Comparison of ENCODE assay signal across 11 cellular contexts in genomic region chr9:127963359-127964064, GRCh38. TPM values are rescaled to one million over a fixed set of nuclear protein-coding genes. Genes with fewer than 3 reads are reported as not detected.
DNase-seq lines count a peak whose midpoint lies in the region; ATAC-seq and TF ChIP-seq lines count a peak whose summit lies in the region.
"Had no signal": no experiment of that assay in that cellular context is flagged by ENCODE, and none has a peak within 500 bp of the region (broad histone marks: within the 10 kb centered on the region; RNA-seq: fewer than 3 reads in every experiment).

No MANE protein-coding gene starts in this region.

- CTCF ChIA-PET in HCT116 (lab: Charles Lee) = interaction anchor here (0.6 to 1.1 kb wide), 2 partner anchors 20 to 457 kb away, joined by 3 read pairs; partner anchors contain the start of gene CERCAM

- H3K27me3 Mint-ChIP-seq in brain (peaks cover 4% of the 10 kb centered on the region), neural crest cell (ENCODE audit: low read depth) (no peaks in the 10 kb centered on the region)

- no peak for TF ChIP-seq RAD21 in HCT116 (IDR thresholded peaks at IDR 0.05; ENCODE audit: low read depth)

- H3K4me3 Mint-ChIP-seq in brain (no peak overlapping the region), neural crest cell (no peak overlapping the region)

- peak overlapping the region; percentile 32 for H3K4me2 ChIP-seq in HCT116 (ENCODE audit: low read length)

- no peaks in the 10 kb centered on the region for H3K36me3 ChIP-seq in HCT116 (ENCODE audit: control insufficient read depth in 1 of 2, insufficient read depth in 2 of 2, low read length in 2 of 2)
- H3K36me3 ChIP-seq: left lung had no signal

- peaks cover 91% of the 10 kb centered on the region for H3K4me1 Mint-ChIP-seq in brain
- H3K4me1 Mint-ChIP-seq in neural crest cell = peaks cover 32% of the 10 kb centered on the region

- TF ChIP-seq POLR2A in HCT116 (IDR thresholded peaks at IDR 0.05; ENCODE audit: borderline replicate concordance, extremely low read depth, insufficient read depth, insufficient read length) = no peak

- no peaks in the 10 kb centered on the region for H3K27me3 ChIP-seq in HCT116 (ENCODE audit: insufficient read depth, low read length)
- H3K27me3 ChIP-seq: left lung had no signal

- no peaks in the 10 kb centered on the region for H3K9me2 ChIP-seq in HCT116 (ENCODE audit: insufficient read depth)

- H3K4me1 ChIP-seq in HCT116 (ENCODE audit: control insufficient read depth in 1 of 2, insufficient read depth in 2 of 2, low read length in 2 of 2) = peaks cover 78 to 83% of the 10 kb centered on the region in 2 experiments

- H4K20me1 ChIP-seq in HCT116 (ENCODE audit: insufficient read depth) = no peaks in the 10 kb centered on the region

- H3K79me2 ChIP-seq in HCT116 (ENCODE audit: insufficient read depth, low read length) = peaks cover 96% of the 10 kb centered on the region

- POLR2A ChIA-PET in HCT116 (lab: Charles Lee) = no interaction called here

- 0 out of 2 replicates have a peak overlapping the region, but pooled peaks have one; percentile 14 for H3K9ac ChIP-seq in HCT116 (ENCODE audit: low read length)

- RAD21 ChIA-PET in HCT116 (lab: Charles Lee; ENCODE audit: low non-redundant PET in 1 of 2, low total read pairs in 2 of 2, uncharacterized antibody in 2 of 2, unreplicated experiment in 2 of 2) = no interaction called here

- BruUV-seq in HCT116 (replicated peaks; lab: Mats Ljungman, UMichigan) = no TSS peak

- H3K27ac ChIP-seq in HCT116 (ENCODE audit: low read depth, low read length) = peak overlapping the region; percentile 32; the same call in 1 of the 2 replicates
- H3K27ac ChIP-seq: left lung had no signal

- TF ChIP-seq CTCF in HCT116 (IDR thresholded peaks at IDR 0.05 in 2 of 3, conservative IDR thresholded peaks at IDR 0.05 in 1 of 3; ENCODE audit: borderline replicate concordance in 1 of 3, insufficient read depth in 1 of 3, low read depth in 2 of 3, low read length in 2 of 3) = no peak
- TF ChIP-seq CTCF in brain (conservative IDR thresholded peaks at IDR 0.05) = no peak
- no peak for TF ChIP-seq CTCF in neural crest cell (conservative IDR thresholded peaks at IDR 0.05)

- no peaks in the 10 kb centered on the region for H3K9me3 ChIP-seq in HCT116 (ENCODE audit: control insufficient read depth in 1 of 2, insufficient read depth in 1 of 2, low read depth in 1 of 2, low read length in 2 of 2)
- H3K9me3 ChIP-seq: left lung had no signal

- intact Hi-C loops in HCT116 (cut with micrococcal nuclease) = no loop called here

- H3K27ac Mint-ChIP-seq in brain = peak overlapping the region; percentile 58 to 99 (median 79)
- peak overlapping the region; percentile 84 for H3K27ac Mint-ChIP-seq in neural crest cell (ENCODE audit: unreplicated experiment)

- no peak overlapping the region for H2AFZ ChIP-seq in HCT116 (ENCODE audit: low read depth, low read length, poor library complexity, severe bottlenecking)

- no peak overlapping the region for H3K4me3 ChIP-seq in HCT116 (replicated peaks in 1 of 2; ENCODE audit: low read depth in 1 of 2, low read length in 2 of 2)
- H3K4me3 ChIP-seq: left lung had no signal

- H3K9me3 Mint-ChIP-seq in brain = peaks cover 0 to 6% (median 0%) of the 10 kb centered on the region in 5 experiments
- no peaks in the 10 kb centered on the region for H3K9me3 Mint-ChIP-seq in neural crest cell

- ATAC-seq in HCT116 = no peak
- ATAC-seq: left lung had no signal

- H3K36me3 Mint-ChIP-seq in brain = peaks cover 15% of the 10 kb centered on the region
- no peaks in the 10 kb centered on the region for H3K36me3 Mint-ChIP-seq in neural crest cell (ENCODE audit: low read depth)

- DNase-seq in A172 (ENCODE audit: low spot score) = peak; percentile 59
- DNase-seq in HCT116 (ENCODE audit: low read depth, low spot score) = no peak
- no peak for DNase-seq in neural crest cell (ENCODE audit: low read depth, low spot score)
- DNase-seq in GOT3 (lab: John Stamatoyannopoulos, UW) = no peak
- no peak for DNase-seq in cerebellar nuclear complex (lab: John Stamatoyannopoulos, UW)
- no peak for DNase-seq in NCI-H2081 treated with DMSO at 0.1 percent for 48 hours (lab: John Stamatoyannopoulos, UW)
- DNase-seq in NCI-H1048 (lab: John Stamatoyannopoulos, UW) = no peak
- DNase-seq: DMS79 treated with DMSO at 0.1 percent for 48 hours, NCI-H446 treated with DMSO at 0.1 percent for 48 hours had no signal

TF ChIP-seq in HCT116, 20 proteins besides CTCF, POLR2A, EP300 and RAD21:
- TF ChIP-seq JUND (IDR thresholded peaks at IDR 0.05) (no peak), EGR1 (IDR thresholded peaks at IDR 0.05; ENCODE audit: low read depth) (no peak)

RNA-seq across cellular contexts. Expression of gene EEIG1, which starts 17.3 kb away (rescaled TPM):
- total RNA-seq in A172 (2014; rRNA removed; shearing (Covaris generic)) = 21.4 and 23.6 TPM in 2 replicates
- total RNA-seq in HCT116 (2021; ENCODE audit: unreplicated experiment) (44.2 TPM), neural crest cell (53.5 and 71.1 TPM in 2 replicates)
- 28.1 and 33.1 TPM in 2 replicates for polyA plus RNA-seq in HCT116 (2012)
- polyA plus RNA-seq in brain (ENCODE audit: insufficient read depth, low read depth, low replicate concordance) = 78.8 TPM

RNA-seq across cellular contexts. Expression of gene DPM2, which starts 25.9 kb away (rescaled TPM):
- total RNA-seq in A172 (2014; rRNA removed; shearing (Covaris generic)) = 49.7 and 50.5 TPM in 2 replicates
- total RNA-seq in HCT116 (2021; ENCODE audit: unreplicated experiment) (54.6 TPM), neural crest cell (52.2 and 59.1 TPM in 2 replicates)
- 58.0 and 62.6 TPM in 2 replicates for polyA plus RNA-seq in HCT116 (2012)
- 144 TPM for polyA plus RNA-seq in brain (ENCODE audit: insufficient read depth, low read depth, low replicate concordance)

RNA-seq across cellular contexts. Expression of gene PIP5KL1, which starts 32.9 kb away (rescaled TPM):
- 1.6 and 3.4 TPM in 2 replicates for total RNA-seq in A172 (2014; rRNA removed; shearing (Covaris generic))
- total RNA-seq in HCT116 (2021; ENCODE audit: unreplicated experiment) = 37.6 TPM
- polyA plus RNA-seq in HCT116 (2012) = 35.7 and 36.0 TPM in 2 replicates
- 2.4 TPM for polyA plus RNA-seq in brain (ENCODE audit: insufficient read depth, low read depth, low replicate concordance)
- 2.6 and 3.4 TPM in 2 replicates for total RNA-seq in neural crest cell

RNA-seq across cellular contexts. Expression of gene ST6GALNAC4, which starts 46.7 kb away (rescaled TPM):
- total RNA-seq in A172 (2014; rRNA removed; shearing (Covaris generic)) = 32.7 and 38.3 TPM in 2 replicates
- total RNA-seq in HCT116 (2021; ENCODE audit: unreplicated experiment) = 49.4 TPM
- polyA plus RNA-seq in HCT116 (2012) = 45.7 and 58.2 TPM in 2 replicates
- 19.2 TPM for polyA plus RNA-seq in brain (ENCODE audit: insufficient read depth, low read depth, low replicate concordance)
- 12.6 and 14.5 TPM in 2 replicates for total RNA-seq in neural crest cell
